In the genomic region with DNA sequence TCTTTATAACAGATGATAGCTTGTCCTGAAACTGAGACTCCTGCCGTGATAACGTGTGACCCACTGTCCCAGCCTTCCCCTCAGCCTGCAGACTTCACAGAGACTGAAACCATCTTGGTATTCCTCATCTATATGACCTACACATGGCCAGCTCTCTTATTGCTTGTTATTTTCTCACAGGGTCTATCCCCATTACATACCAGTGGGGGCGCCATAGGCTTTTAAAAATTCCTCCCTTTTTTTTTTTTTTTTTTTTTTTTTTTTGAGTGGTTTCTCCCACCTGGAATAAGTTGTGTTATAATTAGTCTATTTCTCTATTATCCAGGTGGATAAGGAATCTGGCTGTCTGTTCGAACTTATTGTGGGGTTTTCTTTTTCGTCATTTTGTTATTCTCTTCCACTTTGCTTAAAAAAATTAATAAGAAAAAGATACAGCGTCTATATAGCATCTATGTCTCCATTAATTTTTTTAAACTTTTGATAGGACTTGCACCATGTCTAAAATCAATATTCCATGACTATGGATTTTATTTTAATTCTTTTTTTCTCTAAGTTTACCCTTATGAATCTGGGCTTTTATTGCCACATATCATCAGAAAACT, we compare ENCODE assay signal across 8 cellular contexts. TPM values are rescaled to one million over a fixed set of nuclear protein-coding genes. Genes with fewer than 3 reads are reported as not detected.
DNase-seq lines count a peak whose midpoint lies in the region; ATAC-seq and TF ChIP-seq lines count a peak whose summit lies in the region.
"Had no signal": no experiment of that assay in that cellular context is flagged by ENCODE, and none has a peak within 500 bp of the region (broad histone marks: within the 10 kb centered on the region; RNA-seq: fewer than 3 reads in every experiment).

No MANE protein-coding gene starts in this region.

- H3K4me1 ChIP-seq in body of pancreas, result no peaks in the 10 kb centered on the region

- WGBS in body of pancreas, 2 donors, result 53 to 59% methylated on average over 6 of the region's 6 CpGs

- H3K27me3 ChIP-seq in body of pancreas, result no peaks in the 10 kb centered on the region

- TF ChIP-seq CTCF in LNCAP (IDR thresholded peaks at IDR 0.05) (peak; percentile 36; the same call in 1 of the 2 replicates), body of pancreas (IDR thresholded peaks at IDR 0.05) (peak; percentile 21 to 63 (median 44)), nephron (IDR thresholded peaks at IDR 0.05; ENCODE audit: unreplicated experiment in 3 of 3) (peak; percentile 15 to 49 (median 18))

- H3K4me1 Mint-ChIP-seq in nephron, result peaks cover 5% of the 10 kb centered on the region

- no peaks in the 10 kb centered on the region for H3K9me3 ChIP-seq in body of pancreas

- no peaks in the 10 kb centered on the region for H3K36me3 ChIP-seq in body of pancreas (replicated peaks in 1 of 2; ENCODE audit: insufficient read depth in 1 of 2, low read depth in 2 of 2)

- H3K9me3 Mint-ChIP-seq in nephron, result peaks cover 20% of the 10 kb centered on the region
- H3K9me3 Mint-ChIP-seq: activated T-cell treated with anti-CD3 and anti-CD28 coated beads, Interleukin-2, amount 50 U/mL, for 72 hours had no signal

- H3K4me3 Mint-ChIP-seq in nephron, result no peak overlapping the region
- H3K4me3 Mint-ChIP-seq: activated T-cell treated with anti-CD3 and anti-CD28 coated beads, Interleukin-2, amount 50 U/mL, for 72 hours had no signal

- no peak overlapping the region for H3K27ac ChIP-seq in body of pancreas

- no peak overlapping the region for H3K4me3 ChIP-seq in body of pancreas

- no peak overlapping the region for H3K27ac Mint-ChIP-seq in nephron
- H3K27ac Mint-ChIP-seq: activated T-cell treated with anti-CD3 and anti-CD28 coated beads, Interleukin-2, amount 50 U/mL, for 72 hours had no signal

- H3K36me3 Mint-ChIP-seq in nephron (ENCODE audit: low read depth), result peaks cover 80% of the 10 kb centered on the region

- peak; percentile 34 for DNase-seq in ELR (ENCODE audit: low read depth)
- peak in 2 of 4 donors; percentile 41 to 45 for DNase-seq in body of pancreas
- DNase-seq in T-helper 2 cell, result no peak
- no peak for DNase-seq in GF-D8 (lab: John Stamatoyannopoulos, UW)
- no peak for DNase-seq in activated CD4-positive, alpha-beta T cell treated with anti-CD3 and anti-CD28 coated beads, Interleukin-2, amount 50 U/mL, for 1 hour

- intact Hi-C loops in body of pancreas (cut with DNase I), result loop anchor here (10.0 kb wide), 1 partner anchor 159 kb away; no protein-coding TSS in a partner anchor

- TF ChIP-seq POLR2A in body of pancreas (IDR thresholded peaks at IDR 0.05), result no peak

- peak; percentile 52 for ATAC-seq in body of pancreas
- ATAC-seq: activated T-cell treated with anti-CD3 and anti-CD28 coated beads, Interleukin-2, amount 50 U/mL, for 72 hours had no signal

- no peaks in the 10 kb centered on the region for H3K27me3 Mint-ChIP-seq in nephron (ENCODE audit: low read depth)

RNA-seq across cellular contexts. Expression of gene GYG2, which starts 47.2 kb away (rescaled TPM):
- 10 to 100 TPM in 1 of 2 donors, 1 to 10 TPM in 1; 6.0 to 21.4 TPM for total RNA-seq in body of pancreas
- total RNA-seq: activated T-cell treated with anti-CD3 and anti-CD28 coated beads, Interleukin-2, amount 50 U/mL, for 72 hours had no signal

RNA-seq across cellular contexts. Expression of gene ARSD, which starts 53.2 kb away (rescaled TPM):
- 10 to 100 TPM; 57.1 to 85.0 TPM for total RNA-seq in body of pancreas
